ENCODE assay signal across 8 cellular contexts in the genomic region with DNA sequence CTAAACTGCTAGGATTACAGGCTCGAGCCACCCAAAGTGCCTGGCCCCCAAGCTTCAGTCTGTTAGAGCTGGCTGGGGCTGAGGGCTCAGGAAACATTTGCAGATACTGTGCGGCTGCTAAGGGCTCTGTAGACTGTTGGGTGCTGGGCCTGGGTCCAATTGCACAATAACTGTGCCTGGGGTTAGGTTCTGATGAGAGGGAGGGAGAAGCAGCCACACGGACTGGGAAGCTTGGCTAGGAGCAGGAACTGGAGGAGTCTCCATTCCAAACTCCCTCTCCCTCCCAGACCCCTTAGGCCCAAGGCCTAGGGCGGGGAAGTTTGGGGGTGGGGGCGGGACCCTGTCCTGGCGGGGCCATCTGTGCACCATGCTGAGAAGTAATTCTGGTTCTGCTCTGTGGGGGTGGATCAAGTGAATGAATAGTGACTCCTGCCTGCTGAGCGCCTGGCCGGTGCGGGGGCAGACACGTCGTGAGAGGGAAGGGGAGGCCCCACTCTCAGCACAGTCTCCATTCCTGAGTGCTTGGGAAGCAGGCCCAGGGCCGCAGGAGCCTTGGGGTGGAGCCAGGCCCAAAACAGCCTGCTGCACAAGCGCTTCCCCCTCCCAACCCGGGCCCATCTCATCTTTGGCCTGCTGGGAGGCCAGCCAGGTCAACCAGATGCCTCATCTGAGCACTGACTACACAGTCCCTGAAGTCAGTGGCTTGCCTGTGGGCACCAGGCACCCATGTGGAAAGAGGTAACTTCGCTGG. TPM values are rescaled to one million over a fixed set of nuclear protein-coding genes. Genes with fewer than 3 reads are reported as not detected.
DNase-seq lines count a peak whose midpoint lies in the region; ATAC-seq and TF ChIP-seq lines count a peak whose summit lies in the region.

No MANE protein-coding gene starts in this region.

- H2AK5ac ChIP-seq in trophoblast cell (ENCODE audit: low read length), result no peak overlapping the region

- no peaks in the 10 kb centered on the region for H3K79me2 ChIP-seq in trophoblast cell (ENCODE audit: control insufficient read depth, insufficient read depth, low read length, poor library complexity)

- H3K27ac ChIP-seq in WERI-Rb-1 (peak overlapping the region; percentile 90), cardiac muscle cell (peak overlapping the region; percentile 71), trophoblast cell (ENCODE audit: low read depth, low read length) (peak overlapping the region; percentile 23)

- no peak overlapping the region for H4K12ac ChIP-seq in trophoblast cell (ENCODE audit: low read depth, low read length)

- no peak overlapping the region for H3K23ac ChIP-seq in trophoblast cell (ENCODE audit: low read length)

- no peak overlapping the region for H3K4ac ChIP-seq in trophoblast cell (ENCODE audit: low read depth, low read length)

- no peak overlapping the region for H3K9ac ChIP-seq in trophoblast cell (ENCODE audit: low read length)

- H3K36me3 ChIP-seq in WERI-Rb-1, result no peaks in the 10 kb centered on the region
- H3K36me3 ChIP-seq in cardiac muscle cell, result no peaks in the 10 kb centered on the region
- H3K36me3 ChIP-seq in trophoblast cell (ENCODE audit: control insufficient read depth in 1 of 2, insufficient read depth in 2 of 2, low read length in 2 of 2), result no peaks in the 10 kb centered on the region

- no peak overlapping the region for H2AFZ ChIP-seq in trophoblast cell (ENCODE audit: insufficient read depth, low read length, poor library complexity)

- peaks cover 7% of the 10 kb centered on the region for H3K79me1 ChIP-seq in trophoblast cell (ENCODE audit: low read length)

- ATAC-seq in GM21717 (IDR thresholded peaks at IDR 0.05; ENCODE audit: unreplicated experiment) (no peak), HG03108 (IDR thresholded peaks at IDR 0.05; ENCODE audit: unreplicated experiment) (no peak), GM21447 (IDR thresholded peaks at IDR 0.05; ENCODE audit: unreplicated experiment) (no peak)

- no peak overlapping the region for H4K8ac ChIP-seq in trophoblast cell (ENCODE audit: low read depth, low read length)

- H3K14ac ChIP-seq in trophoblast cell (ENCODE audit: low read length), result no peak overlapping the region

- TF ChIP-seq CTCF in WERI-Rb-1 (IDR thresholded peaks at IDR 0.05; ENCODE audit: low read depth, low read length) (no peak), cardiac muscle cell (IDR thresholded peaks at IDR 0.05; ENCODE audit: low read depth, low read length) (no peak)

- H3K9me3 ChIP-seq in WERI-Rb-1 (ENCODE audit: severe bottlenecking) (peaks cover 7% of the 10 kb centered on the region), cardiac muscle cell (ENCODE audit: low read depth) (no peaks in the 10 kb centered on the region), trophoblast cell (ENCODE audit: insufficient read depth, low read depth, low read length) (peaks cover 4% of the 10 kb centered on the region)

- H3K4me3 ChIP-seq in WERI-Rb-1 (ENCODE audit: low read depth, low read length) (peak overlapping the region; percentile 67), cardiac muscle cell (no peak overlapping the region), trophoblast cell (ENCODE audit: low read depth, low read length) (no peak overlapping the region)

- peak overlapping the region; percentile 99 for H3K4me2 ChIP-seq in trophoblast cell (ENCODE audit: low read length)

- peaks cover 18% of the 10 kb centered on the region for H3K4me1 ChIP-seq in cardiac muscle cell (ENCODE audit: low read depth)
- H3K4me1 ChIP-seq in trophoblast cell (ENCODE audit: control insufficient read depth in 1 of 2, insufficient read depth in 2 of 2, low read length in 2 of 2), result peaks cover 21 to 39% of the 10 kb centered on the region in 2 experiments

- no peak overlapping the region for H2BK5ac ChIP-seq in trophoblast cell (ENCODE audit: low read depth, low read length, poor library complexity)

- DNase-seq in SIG-M5 treated with dmso at 0.1 percent for 504 hours (lab: John Stamatoyannopoulos, UW; ENCODE audit: unreplicated experiment) (peak; percentile 20), SIG-M5 (lab: John Stamatoyannopoulos, UW) (no peak), WERI-Rb-1 (peak; percentile 80), cardiac muscle cell (ENCODE audit: low read depth in 1 of 2, low spot score in 1 of 2) (peak; percentile 67 to 99), trophoblast cell (peak in 1 of 2 donors; percentile 27)

- H2BK12ac ChIP-seq in trophoblast cell (ENCODE audit: low read length), result no peak overlapping the region

- H3K27me3 ChIP-seq in WERI-Rb-1 (ENCODE audit: insufficient read depth, low read depth, severe bottlenecking) (no peaks in the 10 kb centered on the region), cardiac muscle cell (no peaks in the 10 kb centered on the region), trophoblast cell (ENCODE audit: insufficient read depth, low read length) (no peaks in the 10 kb centered on the region)

- H2BK120ac ChIP-seq in trophoblast cell (ENCODE audit: insufficient read depth, low read length, poor library complexity), result no peak overlapping the region

- no peak overlapping the region for H3K18ac ChIP-seq in trophoblast cell (ENCODE audit: low read length)

- WGBS in trophoblast cell (ENCODE audit: extremely low coverage, insufficient coverage, insufficient read length), result no CpG with 5 or more reads among the region's 15 CpGs

- peak overlapping the region; percentile 22 for H4K91ac ChIP-seq in trophoblast cell (ENCODE audit: low read depth, low read length)

RNA-seq across cellular contexts. Expression of a gene that starts 1.5 kb away (rescaled TPM):
- 83.8 and 89.8 TPM in 2 replicates for total RNA-seq in cardiac muscle cell
- 59.3 and 67.5 TPM in 2 replicates for polyA plus RNA-seq in cardiac muscle cell
- polyA plus RNA-seq in trophoblast cell (2013), result 48.8 and 52.2 TPM in 2 replicates

Comparison
In these comparisons a context has a peak if more than half of its experiments do, and no peak if none do; other contexts are left out.
1. H3K27ac ChIP-seq: peak in every context shown above with its lines; median percentile 90 in WERI-Rb-1; 71 in cardiac muscle cell; 23 in trophoblast cell.